In the genomic region with DNA sequence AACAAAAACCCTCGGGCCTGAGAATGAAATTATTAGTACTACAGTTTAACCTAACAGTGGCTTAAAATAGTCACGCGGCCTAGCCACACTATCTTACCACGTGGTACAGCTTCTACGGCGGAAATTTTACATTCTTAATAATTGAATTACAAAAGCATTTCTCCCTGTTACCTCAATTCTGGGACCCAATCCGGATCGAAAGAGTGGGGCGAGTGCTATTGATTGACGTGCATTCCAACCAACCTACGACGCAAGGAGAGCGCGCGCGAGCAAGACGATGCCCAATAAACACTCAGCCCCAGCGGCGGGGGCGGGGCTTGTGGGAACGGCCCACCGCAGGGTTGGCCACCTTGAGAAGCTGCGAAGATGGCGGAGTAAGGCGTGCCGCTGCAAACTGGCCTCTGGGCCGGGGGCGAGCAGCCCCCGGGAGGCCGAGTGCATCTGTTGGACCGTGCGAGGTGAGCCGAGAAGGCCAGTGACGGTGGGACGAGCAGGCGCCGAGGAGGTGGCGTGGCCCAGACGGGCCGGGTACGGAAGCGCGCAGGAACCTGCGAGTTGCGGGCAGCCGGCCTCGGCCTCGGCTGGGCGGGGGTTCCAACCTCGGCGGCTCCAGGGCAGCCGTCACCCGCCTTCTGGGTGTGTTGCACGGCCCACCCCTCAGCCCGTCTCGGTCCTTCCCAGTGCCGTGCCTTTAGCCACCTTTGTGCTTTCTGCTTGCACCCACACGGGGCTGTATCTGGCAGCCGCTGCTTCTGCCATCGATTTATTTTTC, we compare ENCODE assay signal across 8 cellular contexts. TPM values are rescaled to one million over a fixed set of nuclear protein-coding genes. Genes with fewer than 3 reads are reported as not detected.
DNase-seq lines count a peak whose midpoint lies in the region; ATAC-seq and TF ChIP-seq lines count a peak whose summit lies in the region.

No MANE protein-coding gene starts in this region.

- H3K27ac ChIP-seq in osteoblast (ENCODE audit: low read depth, low read length) (peak overlapping the region; percentile 77), thoracic aorta (peak overlapping the region; percentile 76 to 90)

- H3K36me3 ChIP-seq in osteoblast (ENCODE audit: insufficient read depth, low read length), result peaks cover 30% of the 10 kb centered on the region
- H3K36me3 ChIP-seq in thoracic aorta, result peaks cover 29% of the 10 kb centered on the region

- ATAC-seq in HG02642 (IDR thresholded peaks at IDR 0.05; ENCODE audit: poor library complexity, unreplicated experiment), result peak; percentile 97
- ATAC-seq in thoracic aorta (ENCODE audit: insufficient number of reproducible peaks, low FRiP score, low read depth), result peak; percentile 100

- H3K4me1 ChIP-seq in osteoblast (ENCODE audit: insufficient read depth, low read length), result peaks cover 32% of the 10 kb centered on the region
- H3K4me1 ChIP-seq in thoracic aorta (ENCODE audit: control insufficient read depth in 1 of 2, low read depth in 2 of 2), result peaks cover 11 to 38% of the 10 kb centered on the region in 2 donors

- peak overlapping the region; percentile 83 for H2AFZ ChIP-seq in osteoblast (ENCODE audit: low read length)

- peaks cover 39% of the 10 kb centered on the region for H3K4me1 Mint-ChIP-seq in activated naive CD8-positive, alpha-beta T cell treated with anti-CD3 and anti-CD28 coated beads for 36 hours

- H3K4me3 Mint-ChIP-seq in activated naive CD8-positive, alpha-beta T cell treated with anti-CD3 and anti-CD28 coated beads for 36 hours, result peak overlapping the region; percentile 97

- H4K20me1 ChIP-seq in osteoblast (ENCODE audit: insufficient read depth, low read length), result no peaks in the 10 kb centered on the region

- H3K27me3 ChIP-seq in osteoblast (ENCODE audit: insufficient read depth, low read length), result no peaks in the 10 kb centered on the region
- H3K27me3 ChIP-seq in thoracic aorta (replicated peaks; ENCODE audit: insufficient read depth), result no peaks in the 10 kb centered on the region

- H3K4me3 ChIP-seq in osteoblast (ENCODE audit: insufficient read depth, low read length) (peak overlapping the region; percentile 92), thoracic aorta (peak overlapping the region; percentile 95)

- intact Hi-C loops in head of caudate nucleus (cut with DNase I), result loop anchor here (5.0 kb wide), 1 partner anchor 167 kb away; the partner anchor contains the start of gene INO80

- H3K9me3 Mint-ChIP-seq in activated naive CD8-positive, alpha-beta T cell treated with anti-CD3 and anti-CD28 coated beads for 36 hours, result peaks cover 1% of the 10 kb centered on the region

- H3K27ac Mint-ChIP-seq in activated naive CD8-positive, alpha-beta T cell treated with anti-CD3 and anti-CD28 coated beads for 36 hours, result peak overlapping the region; percentile 92

- DNase-seq in NCI-H1105 (lab: John Stamatoyannopoulos, UW), result peak; percentile 92
- DNase-seq in SKM-1 (lab: John Stamatoyannopoulos, UW; ENCODE audit: unreplicated experiment), result peak; percentile 95
- DNase-seq in activated naive CD8-positive, alpha-beta T cell treated with anti-CD3 and anti-CD28 coated beads for 36 hours, result peak; percentile 98
- peak; percentile 95 to 99 (median 98) for DNase-seq in head of caudate nucleus
- peak; percentile 99 for DNase-seq in osteoblast (ENCODE audit: insufficient read length, low spot score, missing footprints)
- peak; percentile 93 for DNase-seq in thoracic aorta (ENCODE audit: low spot score)

- peaks cover 46% of the 10 kb centered on the region for H3K36me3 Mint-ChIP-seq in activated naive CD8-positive, alpha-beta T cell treated with anti-CD3 and anti-CD28 coated beads for 36 hours

- peaks cover 36% of the 10 kb centered on the region for H3K79me2 ChIP-seq in osteoblast (ENCODE audit: insufficient read depth, low read length)

- H3K27me3 Mint-ChIP-seq in activated naive CD8-positive, alpha-beta T cell treated with anti-CD3 and anti-CD28 coated beads for 36 hours, result peaks cover 4% of the 10 kb centered on the region

- no peaks in the 10 kb centered on the region for H3K9me3 ChIP-seq in osteoblast (ENCODE audit: low read depth, low read length)
- H3K9me3 ChIP-seq in thoracic aorta, result no peaks in the 10 kb centered on the region

- TF ChIP-seq CTCF in osteoblast (IDR thresholded peaks at IDR 0.05; ENCODE audit: extremely low read depth, low read depth, low read length) (no peak), thoracic aorta (IDR thresholded peaks at IDR 0.05) (no peak)

- peak overlapping the region; percentile 95 for H3K4me2 ChIP-seq in osteoblast (ENCODE audit: insufficient read depth, low read length)

- peak; percentile 81 for TF ChIP-seq POLR2A in GM10847 (IDR thresholded peaks at IDR 0.05; ENCODE audit: extremely low read depth, insufficient read length)

RNA-seq across cellular contexts. Expression of gene OIP5, which starts 48.6 kb away (rescaled TPM):
- 10 to 100 TPM; 21.6 to 23.0 TPM for total RNA-seq in activated naive CD8-positive, alpha-beta T cell treated with anti-CD3 and anti-CD28 coated beads for 36 hours
- total RNA-seq in osteoblast (0.72 and 0.88 TPM in 2 replicates), thoracic aorta (not detected)

RNA-seq across cellular contexts. Expression of gene NUSAP1, which starts 48.8 kb away (rescaled TPM):
- 100 to 1,000 TPM; 155 to 165 TPM for total RNA-seq in activated naive CD8-positive, alpha-beta T cell treated with anti-CD3 and anti-CD28 coated beads for 36 hours
- 10.9 and 14.1 TPM in 2 replicates for total RNA-seq in osteoblast
- total RNA-seq in thoracic aorta, result 1 to 10 TPM; 1.4 to 5.7 TPM

RNA-seq across cellular contexts. Expression of gene CHP1, which starts 52.8 kb away (rescaled TPM):
- total RNA-seq in activated naive CD8-positive, alpha-beta T cell treated with anti-CD3 and anti-CD28 coated beads for 36 hours, result 10 to 100 TPM; 29.1 to 32.8 TPM
- total RNA-seq in osteoblast (99.2 and 105 TPM in 2 replicates), thoracic aorta (100 to 1,000 TPM in 1 of 2 donors, 10 to 100 TPM in 1; 65.3 to 115 TPM)

RNA-seq across cellular contexts. Expression of gene EXD1, which starts 53.3 kb away (rescaled TPM):
- total RNA-seq in activated naive CD8-positive, alpha-beta T cell treated with anti-CD3 and anti-CD28 coated beads for 36 hours, result not detected
- total RNA-seq in osteoblast (not detected in 2 replicates), thoracic aorta (not detected)

Comparison
In these comparisons a context has a peak if more than half of its experiments do, and no peak if none do; other contexts are left out.
1. Peak in every context shown above with its lines: DNase-seq, ATAC-seq, H3K4me3 ChIP-seq and H3K27ac ChIP-seq.
2. RNA of gene OIP5, which starts 48.6 kb away (total RNA-seq): 21.6 to 23.0 TPM in activated naive CD8-positive, alpha-beta T cell treated with anti-CD3 and anti-CD28 coated beads for 36 hours; 0.72 to 0.88 TPM in osteoblast and not detected in thoracic aorta; every median in the first group is over 10 times any median in the second.
3. RNA of gene NUSAP1, which starts 48.8 kb away (total RNA-seq): 155 to 165 TPM in activated naive CD8-positive, alpha-beta T cell treated with anti-CD3 and anti-CD28 coated beads for 36 hours; 10.9 to 14.1 TPM in osteoblast and 1.4 to 5.7 TPM in thoracic aorta; every median in the first group is over 10 times any median in the second.